In genomic region chr16:24013054-24013636, GRCh38 we compare ENCODE assay signal across 18 cellular contexts.
DNase-seq lines count a peak whose midpoint lies in the region; ATAC-seq and TF ChIP-seq lines count a peak whose summit lies in the region.
"Had no signal": no experiment of that assay in that cellular context is flagged by ENCODE, and none has a peak within 500 bp of the region (broad histone marks: within the 10 kb centered on the region; RNA-seq: fewer than 3 reads in every experiment).

No MANE protein-coding gene starts in this region.

- CTCF ChIA-PET in activated CD4-positive, alpha-beta memory T cell treated with anti-CD3 and anti-CD28 coated beads, Interleukin-2, amount 10 ng/mL, durations not matched to agents 7 days and 5 days (lab: Charles Lee): interaction anchor here (0.6 to 15.6 kb wide), 5 partner anchors 13 to 498 kb away, joined by 3 to 276 read pairs (median 7); no protein-coding TSS in a partner anchor
- CTCF ChIA-PET in activated CD4-positive, alpha-beta memory T cell treated with anti-CD3 and anti-CD28 coated beads for 36 hours (lab: Charles Lee): interaction anchor here (1.1 to 21.9 kb wide), 4 partner anchors 23 to 211 kb away, joined by 4 to 387 read pairs (median 7); no protein-coding TSS in a partner anchor
- CTCF ChIA-PET in CD8-positive, alpha-beta T cell (lab: Charles Lee): interaction anchor here (1.0 to 15.4 kb wide), 8 partner anchors 14 to 240 kb away, joined by 3 to 335 read pairs (median 28); no protein-coding TSS in a partner anchor
- CTCF ChIA-PET in activated B cell treated with CpG ODN at 0.5 μM for 24 hours (lab: Charles Lee): interaction anchor here (3.9 to 10.1 kb wide), 3 partner anchors 22 to 208 kb away, joined by 33 to 325 read pairs (median 193); no protein-coding TSS in a partner anchor

- TF ChIP-seq CTCF in CD8-positive, alpha-beta T cell (IDR thresholded peaks at IDR 0.05): no peak
- TF ChIP-seq CTCF in activated B cell treated with CpG ODN at 0.5 μM for 24 hours (IDR thresholded peaks at IDR 0.05) (no peak), Peyer's patch (IDR thresholded peaks at IDR 0.05) (no peak)

- H3K36me3 Mint-ChIP-seq in activated CD4-positive, alpha-beta memory T cell treated with anti-CD3 and anti-CD28 coated beads, Interleukin-2, amount 10 ng/mL, durations not matched to agents 7 days and 5 days (ENCODE audit: low read depth): no peaks in the 10 kb centered on the region
- peaks cover 2% of the 10 kb centered on the region for H3K36me3 Mint-ChIP-seq in activated CD4-positive, alpha-beta memory T cell treated with anti-CD3 and anti-CD28 coated beads for 36 hours
- peaks cover 2% of the 10 kb centered on the region for H3K36me3 Mint-ChIP-seq in CD8-positive, alpha-beta T cell
- H3K36me3 Mint-ChIP-seq in activated B cell treated with CpG ODN at 0.5 μM for 24 hours (ENCODE audit: low read depth): peaks cover 15% of the 10 kb centered on the region
- peaks cover 0 to 8% (median under 1%) of the 10 kb centered on the region in 3 donors for H3K36me3 Mint-ChIP-seq in naive thymus-derived CD8-positive, alpha-beta T cell
- H3K36me3 Mint-ChIP-seq: type B pancreatic cell had no signal

- intact Hi-C loops in activated CD4-positive, alpha-beta memory T cell treated with anti-CD3 and anti-CD28 coated beads for 36 hours (cut with micrococcal nuclease): no loop called here
- intact Hi-C loops in CD8-positive, alpha-beta T cell (cut with DNase I, micrococcal nuclease): loop anchor here in 1 of 2 experiments (5.0 kb wide), 1 partner anchor 456 kb away; the partner anchor contains the start of genes EARS2 and UBFD1
- intact Hi-C loops in activated B cell treated with CpG ODN at 0.5 μM for 24 hours (cut with micrococcal nuclease): loop anchor here (5.0 kb wide), 1 partner anchor 156 kb away; no protein-coding TSS in a partner anchor

- peak overlapping the region; percentile 86 for H3K27ac Mint-ChIP-seq in activated CD4-positive, alpha-beta memory T cell treated with anti-CD3 and anti-CD28 coated beads, Interleukin-2, amount 10 ng/mL, durations not matched to agents 7 days and 5 days
- H3K27ac Mint-ChIP-seq in activated CD4-positive, alpha-beta memory T cell treated with anti-CD3 and anti-CD28 coated beads for 36 hours: no peak overlapping the region
- H3K27ac Mint-ChIP-seq in CD8-positive, alpha-beta T cell: peak overlapping the region; percentile 94
- H3K27ac Mint-ChIP-seq in activated B cell treated with CpG ODN at 0.5 μM for 24 hours: peak overlapping the region; percentile 92
- peak overlapping the region; percentile 88 to 98 (median 96) for H3K27ac Mint-ChIP-seq in naive thymus-derived CD8-positive, alpha-beta T cell
- H3K27ac Mint-ChIP-seq: type B pancreatic cell had no signal

- no peaks in the 10 kb centered on the region for H3K36me3 ChIP-seq in CD8-positive, alpha-beta T cell (ENCODE audit: insufficient read depth, low read length)
- H3K36me3 ChIP-seq in Peyer's patch: no peaks in the 10 kb centered on the region

- POLR2A ChIA-PET in activated CD4-positive, alpha-beta memory T cell treated with anti-CD3 and anti-CD28 coated beads, Interleukin-2, amount 10 ng/mL, durations not matched to agents 7 days and 5 days (lab: Charles Lee): interaction anchor here (0.7 to 1.2 kb wide), 3 partner anchors 15 to 210 kb away, joined by 3 read pairs; no protein-coding TSS in a partner anchor
- POLR2A ChIA-PET in activated CD4-positive, alpha-beta memory T cell treated with anti-CD3 and anti-CD28 coated beads for 36 hours (lab: Charles Lee): no interaction called here
- POLR2A ChIA-PET in CD8-positive, alpha-beta T cell (lab: Charles Lee): interaction anchor here (0.8 to 1.5 kb wide), 3 partner anchors 23 to 210 kb away, joined by 3 to 7 read pairs (median 3); no protein-coding TSS in a partner anchor
- POLR2A ChIA-PET in activated B cell treated with CpG ODN at 0.5 μM for 24 hours (lab: Charles Lee): interaction anchor here (0.6 to 2.7 kb wide), 6 partner anchors 65 to 210 kb away, joined by 3 to 11 read pairs (median 5); no protein-coding TSS in a partner anchor
- POLR2A ChIA-PET in naive thymus-derived CD8-positive, alpha-beta T cell (lab: Charles Lee): interaction anchor here (0.6 to 5.8 kb wide), 9 partner anchors 22 to 188 kb away, joined by 3 to 47 read pairs (median 4); no protein-coding TSS in a partner anchor

- no peaks in the 10 kb centered on the region for H3K27me3 Mint-ChIP-seq in activated CD4-positive, alpha-beta memory T cell treated with anti-CD3 and anti-CD28 coated beads, Interleukin-2, amount 10 ng/mL, durations not matched to agents 7 days and 5 days
- no peaks in the 10 kb centered on the region for H3K27me3 Mint-ChIP-seq in activated CD4-positive, alpha-beta memory T cell treated with anti-CD3 and anti-CD28 coated beads for 36 hours
- no peaks in the 10 kb centered on the region for H3K27me3 Mint-ChIP-seq in CD8-positive, alpha-beta T cell (ENCODE audit: low read depth)
- no peaks in the 10 kb centered on the region for H3K27me3 Mint-ChIP-seq in activated B cell treated with CpG ODN at 0.5 μM for 24 hours
- H3K27me3 Mint-ChIP-seq in naive thymus-derived CD8-positive, alpha-beta T cell: no peaks in the 10 kb centered on the region

- H3K4me3 Mint-ChIP-seq in activated CD4-positive, alpha-beta memory T cell treated with anti-CD3 and anti-CD28 coated beads, Interleukin-2, amount 10 ng/mL, durations not matched to agents 7 days and 5 days: no peak overlapping the region
- no peak overlapping the region for H3K4me3 Mint-ChIP-seq in activated CD4-positive, alpha-beta memory T cell treated with anti-CD3 and anti-CD28 coated beads for 36 hours
- H3K4me3 Mint-ChIP-seq in CD8-positive, alpha-beta T cell: no peak overlapping the region
- peak overlapping the region; percentile 73 for H3K4me3 Mint-ChIP-seq in activated B cell treated with CpG ODN at 0.5 μM for 24 hours
- peak overlapping the region in 9 of 10 donors; percentile 58 to 89 (median 77) for H3K4me3 Mint-ChIP-seq in naive thymus-derived CD8-positive, alpha-beta T cell
- H3K4me3 Mint-ChIP-seq: type B pancreatic cell had no signal

- no peak for TF ChIP-seq POLR2A in Peyer's patch (IDR thresholded peaks at IDR 0.05)

- no peaks in the 10 kb centered on the region for H3K9me3 Mint-ChIP-seq in activated CD4-positive, alpha-beta memory T cell treated with anti-CD3 and anti-CD28 coated beads, Interleukin-2, amount 10 ng/mL, durations not matched to agents 7 days and 5 days
- H3K9me3 Mint-ChIP-seq in activated CD4-positive, alpha-beta memory T cell treated with anti-CD3 and anti-CD28 coated beads for 36 hours: no peaks in the 10 kb centered on the region
- no peaks in the 10 kb centered on the region for H3K9me3 Mint-ChIP-seq in CD8-positive, alpha-beta T cell
- no peaks in the 10 kb centered on the region for H3K9me3 Mint-ChIP-seq in activated B cell treated with CpG ODN at 0.5 μM for 24 hours
- no peaks in the 10 kb centered on the region for H3K9me3 Mint-ChIP-seq in naive thymus-derived CD8-positive, alpha-beta T cell
- H3K9me3 Mint-ChIP-seq: type B pancreatic cell had no signal

- H3K4me3 ChIP-seq in CD8-positive, alpha-beta T cell (ENCODE audit: low read depth, low read length): no peak overlapping the region
- H3K4me3 ChIP-seq in Peyer's patch: no peak overlapping the region

- H3K4me1 Mint-ChIP-seq in activated CD4-positive, alpha-beta memory T cell treated with anti-CD3 and anti-CD28 coated beads, Interleukin-2, amount 10 ng/mL, durations not matched to agents 7 days and 5 days: peaks cover 43% of the 10 kb centered on the region
- peaks cover 49% of the 10 kb centered on the region for H3K4me1 Mint-ChIP-seq in activated CD4-positive, alpha-beta memory T cell treated with anti-CD3 and anti-CD28 coated beads for 36 hours (ENCODE audit: low read depth)
- peaks cover 66% of the 10 kb centered on the region for H3K4me1 Mint-ChIP-seq in CD8-positive, alpha-beta T cell (ENCODE audit: low read depth)
- peaks cover 94% of the 10 kb centered on the region for H3K4me1 Mint-ChIP-seq in activated B cell treated with CpG ODN at 0.5 μM for 24 hours
- H3K4me1 Mint-ChIP-seq in naive thymus-derived CD8-positive, alpha-beta T cell: peaks cover 36 to 89% (median 80%) of the 10 kb centered on the region in 4 donors

- DNase-seq in activated CD4-positive, alpha-beta memory T cell treated with anti-CD3 and anti-CD28 coated beads, Interleukin-2, amount 10 ng/mL, durations not matched to agents 7 days and 5 days: no peak
- no peak for DNase-seq in activated CD4-positive, alpha-beta memory T cell treated with anti-CD3 and anti-CD28 coated beads for 36 hours
- DNase-seq in CD8-positive, alpha-beta T cell: no peak
- DNase-seq in activated B cell treated with CpG ODN at 0.5 μM for 24 hours: no peak
- DNase-seq in naive thymus-derived CD8-positive, alpha-beta T cell: no peak
- no peak for DNase-seq in Peyer's patch
- DNase-seq: activated CD4-positive, alpha-beta T cell treated with anti-CD3 and anti-CD28 coated beads, Interleukin-2, amount 50 U/mL, for 1 hour; aorta; Calu3; H7; Kasumi-1; NCI-H2171; NCI-H526 treated with DMSO at 0.1 percent for 48 hours; right cardiac atrium; stimulated activated naive CD4-positive, alpha-beta T cell treated with Interleukin-2 at 50 U/mL for 16 hours had no signal

- no peak for ATAC-seq in CD8-positive, alpha-beta T cell
- ATAC-seq in activated B cell treated with CpG ODN at 0.5 μM for 24 hours (ENCODE audit: low read depth): no peak
- no peak for ATAC-seq in naive thymus-derived CD8-positive, alpha-beta T cell
- ATAC-seq in HG02759 (IDR thresholded peaks at IDR 0.05; ENCODE audit: unreplicated experiment): no peak
- no peak for ATAC-seq in HG02938 (IDR thresholded peaks at IDR 0.05; ENCODE audit: unreplicated experiment)
- ATAC-seq: right cardiac atrium had no signal

- no peak overlapping the region for H3K27ac ChIP-seq in CD8-positive, alpha-beta T cell (ENCODE audit: low read depth, low read length)
- H3K27ac ChIP-seq in Peyer's patch: peak overlapping the region in 1 of 4 donors; percentile 67

- H3K9me3 ChIP-seq in CD8-positive, alpha-beta T cell (ENCODE audit: low read length): no peaks in the 10 kb centered on the region
- no peaks in the 10 kb centered on the region for H3K9me3 ChIP-seq in Peyer's patch

- peaks cover 61% of the 10 kb centered on the region for H3K4me1 ChIP-seq in CD8-positive, alpha-beta T cell (ENCODE audit: insufficient read depth, low read length)
- H3K4me1 ChIP-seq in Peyer's patch: peaks cover 0 to 21% (median 12%) of the 10 kb centered on the region in 4 donors

- no peaks in the 10 kb centered on the region for H3K27me3 ChIP-seq in CD8-positive, alpha-beta T cell (ENCODE audit: insufficient read depth, low read length)
- H3K27me3 ChIP-seq in Peyer's patch: no peaks in the 10 kb centered on the region

Comparison
In these comparisons a context has a peak if more than half of its experiments do, and no peak if none do; other contexts are left out.
1. H3K4me3 Mint-ChIP-seq: peak in activated B cell treated with CpG ODN at 0.5 μM for 24 hours (single experiment) and naive thymus-derived CD8-positive, alpha-beta T cell (9 of 10); none in activated CD4-positive, alpha-beta memory T cell treated with anti-CD3 and anti-CD28 coated beads, Interleukin-2, amount 10 ng/mL, durations not matched to agents 7 days and 5 days (single experiment), activated CD4-positive, alpha-beta memory T cell treated with anti-CD3 and anti-CD28 coated beads for 36 hours (single experiment) and CD8-positive, alpha-beta T cell (single experiment).